ENCODE assay signal across 1 cellular context in the genomic region with DNA sequence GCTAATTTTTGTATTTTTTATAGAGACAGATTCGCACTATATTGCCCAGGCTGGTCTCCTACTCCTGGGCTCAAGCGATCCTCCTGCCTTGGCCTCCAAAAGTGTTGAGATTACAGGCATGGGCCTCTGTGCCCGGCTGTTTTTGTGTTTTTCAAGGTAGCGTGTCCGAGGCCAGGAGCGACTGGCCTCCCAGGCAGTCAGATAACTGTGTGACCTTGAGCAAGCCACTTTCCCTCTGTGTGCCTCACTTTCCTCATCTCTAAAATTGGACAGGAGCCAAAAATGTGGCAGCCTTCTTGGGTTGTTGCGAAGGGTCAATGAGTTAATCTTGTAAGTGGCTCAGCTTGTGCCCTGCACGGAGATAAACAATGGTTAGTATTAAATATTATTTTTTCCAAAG.
A peak's percentile ranks its signal among the peaks of the same experiment; 100 is the strongest.
TF ChIP-seq lines count a peak whose summit lies in the region.

No MANE protein-coding gene starts in this region.

TF ChIP-seq in HepG2, 621 proteins besides CTCF, POLR2A, EP300 and RAD21 (continued from another document and continues in another):
- TF ChIP-seq ZNF224 (CRISPR knock-in tag; IDR thresholded peaks at IDR 0.05) (0 out of 2 replicates have a peak, but pooled peaks have one; percentile 48), MYNN (CRISPR knock-in tag; IDR thresholded peaks at IDR 0.05; ENCODE audit: low read depth) (no peak), MZF1 (CRISPR knock-in tag; IDR thresholded peaks at IDR 0.05; ENCODE audit: borderline replicate concordance) (no peak), ZNF678 (CRISPR knock-in tag; IDR thresholded peaks at IDR 0.05) (no peak), HNRNPUL1 (IDR thresholded peaks at IDR 0.05; ENCODE audit: low read depth, low read length) (no peak), EEA1 (CRISPR knock-in tag; IDR thresholded peaks at IDR 0.05; ENCODE audit: borderline replicate concordance) (no peak), REPIN1 (CRISPR knock-in tag; IDR thresholded peaks at IDR 0.05; ENCODE audit: borderline replicate concordance, low read depth) (no peak), ZNF562 (CRISPR knock-in tag; IDR thresholded peaks at IDR 0.05; ENCODE audit: borderline replicate concordance) (no peak), CBX5 (CRISPR knock-in tag; IDR thresholded peaks at IDR 0.05; ENCODE audit: borderline replicate concordance) (peak; percentile 40; the same call in 1 of the 2 replicates), ZNF33A (CRISPR knock-in tag; IDR thresholded peaks at IDR 0.05; ENCODE audit: borderline replicate concordance) (no peak), ZMYM2 (CRISPR knock-in tag; IDR thresholded peaks at IDR 0.05) (no peak; the same call in 1 of the 2 replicates), ZNF614 (CRISPR knock-in tag; IDR thresholded peaks at IDR 0.05; ENCODE audit: borderline replicate concordance) (0 out of 2 replicates have a peak, but pooled peaks have one; percentile 20), SIN3A (IDR thresholded peaks at IDR 0.05; ENCODE audit: borderline replicate concordance, low read depth, low read length) (no peak), ZNF605 (CRISPR knock-in tag; IDR thresholded peaks at IDR 0.05) (no peak), FOXM1 (CRISPR knock-in tag; IDR thresholded peaks at IDR 0.05) (no peak), ZNF513 (CRISPR knock-in tag; conservative IDR thresholded peaks at IDR 0.05) (no peak), ZNF709 (CRISPR knock-in tag; IDR thresholded peaks at IDR 0.05) (no peak), FOSL1 (CRISPR knock-in tag; IDR thresholded peaks at IDR 0.05; ENCODE audit: borderline replicate concordance) (no peak), ERF (CRISPR knock-in tag; IDR thresholded peaks at IDR 0.05) (no peak), FOXK1 (CRISPR knock-in tag; IDR thresholded peaks at IDR 0.05; ENCODE audit: borderline replicate concordance, low read depth) (0 out of 2 replicates have a peak, but pooled peaks have one; percentile 8), HNRNPK (IDR thresholded peaks at IDR 0.05; ENCODE audit: low read depth, low read length, poor library complexity, severe bottlenecking) (no peak), GABPB1 (CRISPR knock-in tag; IDR thresholded peaks at IDR 0.05) (no peak), ZNF792 (CRISPR knock-in tag; IDR thresholded peaks at IDR 0.05) (no peak), KDM2A (CRISPR knock-in tag; IDR thresholded peaks at IDR 0.05; ENCODE audit: borderline replicate concordance, low read depth) (no peak; the same call in none of the 2 replicates), ZNF138 (CRISPR knock-in tag; IDR thresholded peaks at IDR 0.05; ENCODE audit: low read depth) (no peak), MXD4 (CRISPR knock-in tag; IDR thresholded peaks at IDR 0.05) (no peak), NAIF1 (CRISPR knock-in tag; IDR thresholded peaks at IDR 0.05; ENCODE audit: borderline replicate concordance) (no peak), KIAA2018 (CRISPR knock-in tag; IDR thresholded peaks at IDR 0.05; ENCODE audit: borderline replicate concordance) (no peak), DPF2 (CRISPR knock-in tag; IDR thresholded peaks at IDR 0.05; ENCODE audit: borderline replicate concordance, low read depth) (no peak), AKAP8 (CRISPR knock-in tag; IDR thresholded peaks at IDR 0.05) (no peak), PAF1 (CRISPR knock-in tag; IDR thresholded peaks at IDR 0.05) (no peak), ZNF572 (CRISPR knock-in tag; IDR thresholded peaks at IDR 0.05) (no peak), FLYWCH1 (CRISPR knock-in tag; IDR thresholded peaks at IDR 0.05) (no peak), ARID2 (CRISPR knock-in tag; IDR thresholded peaks at IDR 0.05; ENCODE audit: borderline replicate concordance) (no peak), SNRNP70 (IDR thresholded peaks at IDR 0.05; ENCODE audit: low read depth, low read length) (no peak), RARA (CRISPR knock-in tag; IDR thresholded peaks at IDR 0.05) (no peak), STAG1 (CRISPR knock-in tag; IDR thresholded peaks at IDR 0.05) (no peak), DMAP1 (CRISPR knock-in tag; IDR thresholded peaks at IDR 0.05) (0 out of 2 replicates have a peak, but pooled peaks have one; percentile 39), ZNF282 (IDR thresholded peaks at IDR 0.05; ENCODE audit: partially characterized antibody) (no peak), BRD4 (CRISPR knock-in tag; IDR thresholded peaks at IDR 0.05) (no peak), STAT6 (CRISPR knock-in tag; IDR thresholded peaks at IDR 0.05; ENCODE audit: borderline replicate concordance) (no peak)
- TF ChIP-seq, protein P1, sequence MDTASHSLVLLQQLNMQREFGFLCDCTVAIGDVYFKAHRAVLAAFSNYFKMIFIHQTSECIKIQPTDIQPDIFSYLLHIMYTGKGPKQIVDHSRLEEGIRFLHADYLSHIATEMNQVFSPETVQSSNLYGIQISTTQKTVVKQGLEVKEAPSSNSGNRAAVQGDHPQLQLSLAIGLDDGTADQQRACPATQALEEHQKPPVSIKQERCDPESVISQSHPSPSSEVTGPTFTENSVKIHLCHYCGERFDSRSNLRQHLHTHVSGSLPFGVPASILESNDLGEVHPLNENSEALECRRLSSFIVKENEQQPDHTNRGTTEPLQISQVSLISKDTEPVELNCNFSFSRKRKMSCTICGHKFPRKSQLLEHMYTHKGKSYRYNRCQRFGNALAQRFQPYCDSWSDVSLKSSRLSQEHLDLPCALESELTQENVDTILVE (CRISPR knock-in tag; IDR thresholded peaks at IDR 0.05): peak; percentile 42
- TF ChIP-seq, protein P2, sequence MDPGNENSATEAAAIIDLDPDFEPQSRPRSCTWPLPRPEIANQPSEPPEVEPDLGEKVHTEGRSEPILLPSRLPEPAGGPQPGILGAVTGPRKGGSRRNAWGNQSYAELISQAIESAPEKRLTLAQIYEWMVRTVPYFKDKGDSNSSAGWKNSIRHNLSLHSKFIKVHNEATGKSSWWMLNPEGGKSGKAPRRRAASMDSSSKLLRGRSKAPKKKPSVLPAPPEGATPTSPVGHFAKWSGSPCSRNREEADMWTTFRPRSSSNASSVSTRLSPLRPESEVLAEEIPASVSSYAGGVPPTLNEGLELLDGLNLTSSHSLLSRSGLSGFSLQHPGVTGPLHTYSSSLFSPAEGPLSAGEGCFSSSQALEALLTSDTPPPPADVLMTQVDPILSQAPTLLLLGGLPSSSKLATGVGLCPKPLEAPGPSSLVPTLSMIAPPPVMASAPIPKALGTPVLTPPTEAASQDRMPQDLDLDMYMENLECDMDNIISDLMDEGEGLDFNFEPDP (CRISPR knock-in tag; conservative IDR thresholded peaks at IDR 0.05): no peak
- TF ChIP-seq, protein P3, sequence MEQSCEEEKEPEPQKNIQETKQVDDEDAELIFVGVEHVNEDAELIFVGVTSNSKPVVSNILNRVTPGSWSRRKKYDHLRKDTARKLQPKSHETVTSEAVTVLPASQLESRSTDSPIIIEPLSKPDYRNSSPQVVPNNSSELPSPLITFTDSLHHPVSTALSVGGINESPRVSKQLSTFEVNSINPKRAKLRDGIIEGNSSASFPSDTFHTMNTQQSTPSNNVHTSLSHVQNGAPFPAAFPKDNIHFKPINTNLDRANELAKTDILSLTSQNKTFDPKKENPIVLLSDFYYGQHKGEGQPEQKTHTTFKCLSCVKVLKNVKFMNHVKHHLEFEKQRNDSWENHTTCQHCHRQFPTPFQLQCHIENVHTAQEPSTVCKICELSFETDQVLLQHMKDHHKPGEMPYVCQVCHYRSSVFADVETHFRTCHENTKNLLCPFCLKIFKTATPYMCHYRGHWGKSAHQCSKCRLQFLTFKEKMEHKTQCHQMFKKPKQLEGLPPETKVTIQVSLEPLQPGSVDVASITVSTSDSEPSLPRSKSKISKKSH (CRISPR knock-in tag; IDR thresholded peaks at IDR 0.05; ENCODE audit: borderline replicate concordance): 0 out of 2 replicates have a peak, but pooled peaks have one; percentile 57
- TF ChIP-seq, protein P4, sequence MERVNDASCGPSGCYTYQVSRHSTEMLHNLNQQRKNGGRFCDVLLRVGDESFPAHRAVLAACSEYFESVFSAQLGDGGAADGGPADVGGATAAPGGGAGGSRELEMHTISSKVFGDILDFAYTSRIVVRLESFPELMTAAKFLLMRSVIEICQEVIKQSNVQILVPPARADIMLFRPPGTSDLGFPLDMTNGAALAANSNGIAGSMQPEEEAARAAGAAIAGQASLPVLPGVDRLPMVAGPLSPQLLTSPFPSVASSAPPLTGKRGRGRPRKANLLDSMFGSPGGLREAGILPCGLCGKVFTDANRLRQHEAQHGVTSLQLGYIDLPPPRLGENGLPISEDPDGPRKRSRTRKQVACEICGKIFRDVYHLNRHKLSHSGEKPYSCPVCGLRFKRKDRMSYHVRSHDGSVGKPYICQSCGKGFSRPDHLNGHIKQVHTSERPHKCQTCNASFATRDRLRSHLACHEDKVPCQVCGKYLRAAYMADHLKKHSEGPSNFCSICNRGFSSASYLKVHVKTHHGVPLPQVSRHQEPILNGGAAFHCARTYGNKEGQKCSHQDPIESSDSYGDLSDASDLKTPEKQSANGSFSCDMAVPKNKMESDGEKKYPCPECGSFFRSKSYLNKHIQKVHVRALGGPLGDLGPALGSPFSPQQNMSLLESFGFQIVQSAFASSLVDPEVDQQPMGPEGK (CRISPR knock-in tag; IDR thresholded peaks at IDR 0.05): no peak
